ENCODE assay signal across 19 cellular contexts in the genomic region with DNA sequence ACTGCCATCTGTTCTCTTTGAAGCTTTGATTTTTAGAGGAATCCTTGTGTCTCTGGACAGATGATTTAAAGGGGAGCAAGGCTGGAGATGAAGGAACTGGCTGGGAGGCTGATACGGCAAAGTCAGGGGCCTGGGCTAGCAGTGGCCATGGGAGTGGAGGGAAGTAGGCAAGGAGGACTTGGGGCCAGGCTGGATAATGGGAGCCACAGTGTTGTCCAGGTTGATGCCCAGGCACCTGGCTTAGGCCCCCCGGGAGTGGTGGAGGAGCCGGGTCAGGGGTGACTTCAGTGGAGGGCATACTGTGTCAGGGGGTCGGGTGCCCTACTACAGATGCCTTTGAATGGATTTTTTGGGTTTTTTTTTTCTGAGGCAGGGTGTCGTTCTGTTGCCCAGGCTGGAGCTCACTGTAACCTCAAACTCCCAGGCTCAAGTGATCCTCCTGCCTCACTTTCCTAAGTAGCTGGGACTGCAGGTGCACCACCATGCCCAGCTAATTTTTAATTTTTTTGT. TPM values are rescaled to one million over a fixed set of nuclear protein-coding genes. Genes with fewer than 3 reads are reported as not detected.
DNase-seq lines count a peak whose midpoint lies in the region; ATAC-seq and TF ChIP-seq lines count a peak whose summit lies in the region.
"Had no signal": no experiment of that assay in that cellular context is flagged by ENCODE, and none has a peak within 500 bp of the region (broad histone marks: within the 10 kb centered on the region; RNA-seq: fewer than 3 reads in every experiment).

No MANE protein-coding gene starts in this region.

- H3K18ac ChIP-seq in mesendoderm (ENCODE audit: low read length) (peak overlapping the region; percentile 34), H9 (ENCODE audit: insufficient read length, low read depth, low read length) (no peak overlapping the region)

- H4K8ac ChIP-seq in mesendoderm (ENCODE audit: low read depth, low read length) (no peak overlapping the region), H9 (replicated peaks; ENCODE audit: insufficient read length, low read depth, low read length) (no peak overlapping the region)

- H2BK120ac ChIP-seq in mesendoderm (ENCODE audit: low read depth, low read length) (no peak overlapping the region), H9 (ENCODE audit: low read depth, low read length, poor library complexity, severe bottlenecking) (no peak overlapping the region)

- H3K36me3 ChIP-seq in mesendoderm (ENCODE audit: control insufficient read depth, insufficient read depth, low read length): no peaks in the 10 kb centered on the region
- H3K36me3 ChIP-seq: BE2C had no signal

- H3K27ac ChIP-seq in mesendoderm (ENCODE audit: low read depth, low read length): no peak overlapping the region
- no peak overlapping the region for H3K27ac ChIP-seq in H9 (ENCODE audit: insufficient read length, low read depth, low read length)
- H3K27ac ChIP-seq: C4-2B had no signal

- H3K79me1 ChIP-seq in mesendoderm (ENCODE audit: low read length): no peaks in the 10 kb centered on the region
- no peaks in the 10 kb centered on the region for H3K79me1 ChIP-seq in H9 (ENCODE audit: insufficient read depth, low read depth, low read length, poor library complexity, severe bottlenecking)

- no peak overlapping the region for H3K4me3 Mint-ChIP-seq in activated CD8-positive, alpha-beta T cell treated with anti-CD3 and anti-CD28 coated beads, Interleukin-2, amount 10 ng/mL, durations not matched to agents 7 days and 5 days
- H3K4me3 Mint-ChIP-seq in activated CD8-positive, alpha-beta T cell treated with anti-CD3 and anti-CD28 coated beads for 36 hours: no peak overlapping the region
- H3K4me3 Mint-ChIP-seq in activated T-helper 17 cell treated with anti-CD3 and anti-CD28 coated beads, Interleukin-2, amount 50 U/mL, for 72 hours: no peak overlapping the region
- H3K4me3 Mint-ChIP-seq in H9: no peak overlapping the region
- H3K4me3 Mint-ChIP-seq: CD8-positive, alpha-beta T cell; GM23338 had no signal

- H3K4ac ChIP-seq in mesendoderm (ENCODE audit: low read depth, low read length): no peak overlapping the region
- H3K4ac ChIP-seq in H9 (ENCODE audit: low read depth, low read length): no peak overlapping the region

- no peaks in the 10 kb centered on the region for H3K36me3 Mint-ChIP-seq in activated CD8-positive, alpha-beta T cell treated with anti-CD3 and anti-CD28 coated beads, Interleukin-2, amount 10 ng/mL, durations not matched to agents 7 days and 5 days (ENCODE audit: low read depth)
- no peaks in the 10 kb centered on the region for H3K36me3 Mint-ChIP-seq in activated CD8-positive, alpha-beta T cell treated with anti-CD3 and anti-CD28 coated beads for 36 hours (ENCODE audit: low read depth)
- H3K36me3 Mint-ChIP-seq in activated T-helper 17 cell treated with anti-CD3 and anti-CD28 coated beads, Interleukin-2, amount 50 U/mL, for 72 hours (ENCODE audit: low read depth): no peaks in the 10 kb centered on the region
- H3K36me3 Mint-ChIP-seq in H9 (ENCODE audit: insufficient read depth in 1 of 3, low read depth in 3 of 3): no peaks in the 10 kb centered on the region
- H3K36me3 Mint-ChIP-seq: CD8-positive, alpha-beta T cell had no signal

- H2AFZ ChIP-seq in H9 (ENCODE audit: low read length): no peak overlapping the region

- H4K5ac ChIP-seq in mesendoderm (ENCODE audit: low read length): no peak overlapping the region
- no peak overlapping the region for H4K5ac ChIP-seq in H9 (ENCODE audit: insufficient read length, low read depth, low read length)

- H3K27ac Mint-ChIP-seq in activated CD8-positive, alpha-beta T cell treated with anti-CD3 and anti-CD28 coated beads, Interleukin-2, amount 10 ng/mL, durations not matched to agents 7 days and 5 days: peak overlapping the region; percentile 69
- H3K27ac Mint-ChIP-seq in activated CD8-positive, alpha-beta T cell treated with anti-CD3 and anti-CD28 coated beads for 36 hours: no peak overlapping the region
- H3K27ac Mint-ChIP-seq in activated T-helper 17 cell treated with anti-CD3 and anti-CD28 coated beads, Interleukin-2, amount 50 U/mL, for 72 hours: peak overlapping the region; percentile 51
- H3K27ac Mint-ChIP-seq in H9: no peak overlapping the region
- H3K27ac Mint-ChIP-seq: CD8-positive, alpha-beta T cell; GM23338 had no signal

- H3K9me3 Mint-ChIP-seq in activated CD8-positive, alpha-beta T cell treated with anti-CD3 and anti-CD28 coated beads, Interleukin-2, amount 10 ng/mL, durations not matched to agents 7 days and 5 days (ENCODE audit: insufficient read depth): no peaks in the 10 kb centered on the region
- no peaks in the 10 kb centered on the region for H3K9me3 Mint-ChIP-seq in activated CD8-positive, alpha-beta T cell treated with anti-CD3 and anti-CD28 coated beads for 36 hours
- H3K9me3 Mint-ChIP-seq in activated T-helper 17 cell treated with anti-CD3 and anti-CD28 coated beads, Interleukin-2, amount 50 U/mL, for 72 hours: no peaks in the 10 kb centered on the region
- H3K9me3 Mint-ChIP-seq in H9: no peaks in the 10 kb centered on the region
- H3K9me3 Mint-ChIP-seq: CD8-positive, alpha-beta T cell; GM23338 had no signal

- no peaks in the 10 kb centered on the region for H3K9me3 ChIP-seq in H9 (ENCODE audit: control insufficient read depth, low read depth, low read length)
- H3K9me3 ChIP-seq: BE2C had no signal

- H3K4me2 ChIP-seq in mesendoderm (ENCODE audit: low read length): no peak overlapping the region
- H3K4me2 ChIP-seq in H9 (ENCODE audit: insufficient read depth, insufficient read length, low read length): no peak overlapping the region
- H3K4me2 ChIP-seq: GM23338 had no signal

- no peaks in the 10 kb centered on the region for H3K4me1 ChIP-seq in mesendoderm (ENCODE audit: control insufficient read depth, low read depth, low read length)
- H3K4me1 ChIP-seq in H9 (ENCODE audit: insufficient read depth, low read length): no peaks in the 10 kb centered on the region
- H3K4me1 ChIP-seq: BE2C had no signal

- no peaks in the 10 kb centered on the region for H4K20me1 ChIP-seq in H9 (ENCODE audit: control insufficient read depth, insufficient read depth, insufficient read length)

- no peak overlapping the region for H3K9ac ChIP-seq in mesendoderm (ENCODE audit: low read length)
- H3K9ac ChIP-seq in H9 (ENCODE audit: extremely low read depth, insufficient read length, low read length): no peak overlapping the region

- no peaks in the 10 kb centered on the region for H3K27me3 Mint-ChIP-seq in activated CD8-positive, alpha-beta T cell treated with anti-CD3 and anti-CD28 coated beads, Interleukin-2, amount 10 ng/mL, durations not matched to agents 7 days and 5 days (ENCODE audit: low read depth)
- H3K27me3 Mint-ChIP-seq in activated CD8-positive, alpha-beta T cell treated with anti-CD3 and anti-CD28 coated beads for 36 hours: no peaks in the 10 kb centered on the region
- no peaks in the 10 kb centered on the region for H3K27me3 Mint-ChIP-seq in activated T-helper 17 cell treated with anti-CD3 and anti-CD28 coated beads, Interleukin-2, amount 50 U/mL, for 72 hours
- no peaks in the 10 kb centered on the region for H3K27me3 Mint-ChIP-seq in H9 (ENCODE audit: low read depth)

- POLR2A ChIA-PET in activated CD8-positive, alpha-beta T cell treated with anti-CD3 and anti-CD28 coated beads, Interleukin-2, amount 10 ng/mL, durations not matched to agents 7 days and 5 days (lab: Charles Lee): no interaction called here
- POLR2A ChIA-PET in activated CD8-positive, alpha-beta T cell treated with anti-CD3 and anti-CD28 coated beads for 36 hours (lab: Charles Lee): interaction anchor here (0.7 kb wide), 1 partner anchor 41 kb away, joined by 3 read pairs; no protein-coding TSS in a partner anchor

- no peak overlapping the region for H2BK20ac ChIP-seq in H9 (ENCODE audit: low read depth, low read length, poor library complexity, severe bottlenecking)

- H3K4me1 Mint-ChIP-seq in activated CD8-positive, alpha-beta T cell treated with anti-CD3 and anti-CD28 coated beads, Interleukin-2, amount 10 ng/mL, durations not matched to agents 7 days and 5 days (ENCODE audit: low read depth): peaks cover 31% of the 10 kb centered on the region
- H3K4me1 Mint-ChIP-seq in activated CD8-positive, alpha-beta T cell treated with anti-CD3 and anti-CD28 coated beads for 36 hours (ENCODE audit: low read depth): peaks cover 16% of the 10 kb centered on the region
- no peaks in the 10 kb centered on the region for H3K4me1 Mint-ChIP-seq in activated T-helper 17 cell treated with anti-CD3 and anti-CD28 coated beads, Interleukin-2, amount 50 U/mL, for 72 hours
- no peaks in the 10 kb centered on the region for H3K4me1 Mint-ChIP-seq in H9
- H3K4me1 Mint-ChIP-seq: GM23338 had no signal

- H3K56ac ChIP-seq in mesendoderm (ENCODE audit: low read length) (peak overlapping the region; percentile 65), H9 (ENCODE audit: insufficient read length, low read depth, low read length) (no peak overlapping the region)

- CTCF ChIA-PET in activated CD8-positive, alpha-beta T cell treated with anti-CD3 and anti-CD28 coated beads, Interleukin-2, amount 10 ng/mL, durations not matched to agents 7 days and 5 days (lab: Charles Lee): interaction anchor here (1.5 to 2.9 kb wide), 4 partner anchors 41 to 191 kb away, joined by 3 to 19 read pairs (median 10); a partner anchor contains a TSS
- CTCF ChIA-PET in activated CD8-positive, alpha-beta T cell treated with anti-CD3 and anti-CD28 coated beads for 36 hours (lab: Charles Lee): interaction anchor here (0.9 to 5.3 kb wide), 4 partner anchors 42 to 193 kb away, joined by 3 to 29 read pairs (median 7); a partner anchor contains a TSS

- no peak for ATAC-seq in activated CD8-positive, alpha-beta T cell treated with anti-CD3 and anti-CD28 coated beads, Interleukin-2, amount 10 ng/mL, durations not matched to agents 7 days and 5 days
- no peak for ATAC-seq in activated CD8-positive, alpha-beta T cell treated with anti-CD3 and anti-CD28 coated beads for 36 hours
- no peak for ATAC-seq in activated T-helper 17 cell treated with anti-CD3 and anti-CD28 coated beads, Interleukin-2, amount 50 U/mL, for 72 hours (replicated peaks)
- ATAC-seq: CD8-positive, alpha-beta T cell had no signal

- WGBS in mesendoderm (ENCODE audit: extremely low coverage, insufficient coverage, low lambda C conversion rate): no CpG with 5 or more reads among the region's 5 CpGs
- WGBS in H9 (ENCODE audit: extremely low coverage, insufficient read length, low lambda C conversion rate): no CpG with 5 or more reads among the region's 5 CpGs

- H2BK15ac ChIP-seq in mesendoderm (replicated peaks; ENCODE audit: low read depth) (no peak overlapping the region), H9 (ENCODE audit: low read depth, low read length) (no peak overlapping the region)

- H3K79me2 ChIP-seq in mesendoderm (ENCODE audit: control insufficient read depth, insufficient read depth, low read length): no peaks in the 10 kb centered on the region
- H3K79me2 ChIP-seq in H9 (ENCODE audit: insufficient read depth, low read length): no peaks in the 10 kb centered on the region

- no peak overlapping the region for H3K23ac ChIP-seq in mesendoderm (ENCODE audit: low read length)
- no peak overlapping the region for H3K23ac ChIP-seq in H9 (ENCODE audit: insufficient read length, low read depth, low read length)

- DNase-seq in activated CD8-positive, alpha-beta T cell treated with anti-CD3 and anti-CD28 coated beads, Interleukin-2, amount 10 ng/mL, durations not matched to agents 7 days and 5 days: no peak
- no peak for DNase-seq in activated CD8-positive, alpha-beta T cell treated with anti-CD3 and anti-CD28 coated beads for 36 hours
- DNase-seq in mesendoderm: no peak
- no peak for DNase-seq in effector CD4-positive, alpha-beta T cell
- DNase-seq in H9: no peak
- no peak for DNase-seq in AG08395 (ENCODE audit: low spot score)
- DNase-seq: ACHN; BE2C; CD8-positive, alpha-beta T cell; COR-L47; DMS153; DMS79 treated with DMSO at 0.1 percent for 48 hours; EL; H7; IMR-90 had no signal

- H3K14ac ChIP-seq in H9 (ENCODE audit: insufficient read depth, low read length): no peak overlapping the region

- no peak overlapping the region for H3K4me3 ChIP-seq in mesendoderm (ENCODE audit: low read length)
- H3K4me3 ChIP-seq: GM23338 had no signal

- H2BK12ac ChIP-seq in H9 (ENCODE audit: insufficient read length, low read depth, low read length): no peak overlapping the region

- intact Hi-C loops in activated CD8-positive, alpha-beta T cell treated with anti-CD3 and anti-CD28 coated beads for 36 hours (cut with micrococcal nuclease): loop anchor here (2.0 to 10.0 kb wide), 4 partner anchors 101 to 391 kb away; a partner anchor contains a TSS

- no peaks in the 10 kb centered on the region for H3K23me2 ChIP-seq in H9 (ENCODE audit: insufficient read length, low read depth, low read length, poor library complexity, severe bottlenecking)

- H3T11ph ChIP-seq in H9 (ENCODE audit: low read length): no peak overlapping the region

- H2AK5ac ChIP-seq in mesendoderm (ENCODE audit: low read length): peak overlapping the region; percentile 37
- H2AK5ac ChIP-seq in H9 (ENCODE audit: insufficient read length, low read length): no peak overlapping the region

- TF ChIP-seq CTCF in activated CD8-positive, alpha-beta T cell treated with anti-CD3 and anti-CD28 coated beads for 36 hours (IDR thresholded peaks at IDR 0.05): no peak
- no peak for TF ChIP-seq CTCF in H9 (conservative IDR thresholded peaks at IDR 0.05)

- H2BK5ac ChIP-seq in mesendoderm (ENCODE audit: low read length) (no peak overlapping the region), H9 (ENCODE audit: insufficient read length, low read length) (no peak overlapping the region)

- no peaks in the 10 kb centered on the region for H3K27me3 ChIP-seq in mesendoderm (ENCODE audit: insufficient read depth, low read length, poor library complexity)
- H3K27me3 ChIP-seq in H9 (ENCODE audit: insufficient read depth, low read length): no peaks in the 10 kb centered on the region
- H3K27me3 ChIP-seq: BE2C had no signal

- H4K91ac ChIP-seq in H9 (ENCODE audit: insufficient read length, low read depth, low read length): no peak overlapping the region

RNA-seq across cellular contexts. Expression of a gene that starts 45.0 kb away (rescaled TPM):
- 1 to 10 TPM; 1.0 to 1.5 TPM for total RNA-seq in activated CD8-positive, alpha-beta T cell treated with anti-CD3 and anti-CD28 coated beads, Interleukin-2, amount 10 ng/mL, durations not matched to agents 7 days and 5 days
- total RNA-seq in activated CD8-positive, alpha-beta T cell treated with anti-CD3 and anti-CD28 coated beads for 36 hours: under 1 TPM; 0.89 to 0.92 TPM
- total RNA-seq in activated T-helper 17 cell treated with anti-CD3 and anti-CD28 coated beads, Interleukin-2, amount 50 U/mL, for 72 hours: under 1 TPM; 0.19 to 0.45 TPM
- polyA plus RNA-seq in mesendoderm (2013, experiment 1 of 2): 0.06 TPM
- polyA plus RNA-seq in mesendoderm (2013, experiment 2 of 2): 0.03 TPM
- total RNA-seq in H9 (2021): 0.09 TPM in 1 of 2 replicates, not detected in the other
- total RNA-seq: A172, IMR-90 had no signal
- polyA plus RNA-seq: GM23338, IMR-90 had no signal

Comparison
In these comparisons a context has a peak if more than half of its experiments do, and no peak if none do; other contexts are left out.
1. H3K27ac Mint-ChIP-seq: peak in activated CD8-positive, alpha-beta T cell treated with anti-CD3 and anti-CD28 coated beads, Interleukin-2, amount 10 ng/mL, durations not matched to agents 7 days and 5 days (single experiment) and activated T-helper 17 cell treated with anti-CD3 and anti-CD28 coated beads, Interleukin-2, amount 50 U/mL, for 72 hours (single experiment); none in activated CD8-positive, alpha-beta T cell treated with anti-CD3 and anti-CD28 coated beads for 36 hours (single experiment) and H9 (0 of 3).